22 cellular contexts compared by ENCODE assay signal in the genomic region with DNA sequence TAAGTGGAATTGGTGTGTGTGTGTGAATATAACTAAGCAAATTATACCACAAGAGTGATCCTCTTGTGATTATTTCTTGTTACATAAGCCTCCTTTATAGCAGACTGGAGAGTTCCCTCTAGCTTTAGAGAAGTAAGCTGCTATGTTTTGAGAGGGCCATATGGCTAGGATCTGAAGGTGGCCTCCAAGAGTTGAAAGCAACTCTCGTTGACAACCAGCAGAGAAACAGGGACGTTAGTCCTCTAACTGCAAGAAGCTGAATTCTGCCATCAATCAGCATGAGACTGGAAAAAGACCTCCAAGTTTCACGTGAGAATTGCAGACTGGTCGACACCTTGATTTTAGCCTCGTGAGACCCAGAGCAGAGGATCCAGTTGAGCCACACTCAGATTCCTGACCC.
"Had no signal": no experiment of that assay in that cellular context is flagged by ENCODE, and none has a peak within 500 bp of the region (broad histone marks: within the 10 kb centered on the region; RNA-seq: fewer than 3 reads in every experiment).

No MANE protein-coding gene starts in this region.

- ATAC-seq: activated T-cell treated with anti-CD3 and anti-CD28 coated beads, Interleukin-2, amount 50 U/mL, for 72 hours; mucosa of descending colon; natural killer cell treated with Interleukin-12 subunit alpha and Interleukin-12 subunit beta and Interleukin-15 and Interleukin-18, amount 100 ng/mL, for 72 hours; sciatic nerve; stimulated activated naive CD8-positive, alpha-beta T cell treated with anti-CD3 and anti-CD28 coated beads, Interleukin-15, Interleukin-2, amounts not matched to agents 100 U/mL and 50 U/mL, for 24 hours had no signal

- H3K27ac ChIP-seq: esophagus squamous epithelium, heart right ventricle, left ventricle myocardium inferior, neutrophil, prostate gland, skin epidermis, thoracic aorta had no signal

- DNase-seq: activated CD4-positive, alpha-beta T cell treated with anti-CD3 and anti-CD28 coated beads for 4 hours; activated CD4-positive, alpha-beta T cell treated with anti-CD3 and anti-CD28 coated beads, Interleukin-2, amount 50 U/mL, for 4 hours; activated naive CD4-positive, alpha-beta T cell; activated T-cell treated with anti-CD3 and anti-CD28 coated beads for 4 hours; activated T-cell treated with anti-CD3 and anti-CD28 coated beads, Interleukin-2, amount 50 U/mL, for 72 hours; anterior cingulate cortex; esophagus squamous epithelium; foreskin melanocyte; heart right ventricle; left ventricle myocardium inferior; mucosa of descending colon; stimulated activated CD4-positive, alpha-beta T cell treated with anti-CD3 and anti-CD28 coated beads, Interleukin-12 subunit alpha, Interleukin-12 subunit beta, amount 100 ng/mL, for 4 hours; stimulated activated CD4-positive, alpha-beta T cell treated with anti-CD3 and anti-CD28 coated beads, Interleukin-4, amount 100 ng/mL, for 1 hour; stimulated activated naive CD8-positive, alpha-beta T cell treated with anti-CD3 and anti-CD28 coated beads, Interleukin-15, Interleukin-2, amounts not matched to agents 100 U/mL and 50 U/mL, for 24 hours; T-helper 2 cell; trophoblast cell had no signal
